Comparison of ENCODE assay signal across 8 cellular contexts in the genomic region with DNA sequence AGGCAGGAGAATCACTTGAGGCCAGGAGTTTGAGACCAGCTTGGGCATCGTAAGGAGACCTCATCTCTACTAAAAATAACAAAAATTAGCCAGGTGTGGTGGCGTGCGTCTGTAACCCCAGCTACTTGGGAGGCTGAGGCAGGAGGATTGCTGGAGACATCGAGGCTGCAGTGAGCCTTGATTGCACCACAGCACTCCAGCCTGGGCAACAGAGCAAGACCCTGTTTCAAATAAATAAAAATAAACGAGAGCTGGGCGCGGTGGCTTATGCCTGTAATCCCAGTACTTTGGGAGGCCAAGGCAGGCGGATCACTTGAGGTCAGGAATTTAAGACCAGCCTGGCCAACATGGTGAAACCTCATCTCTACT. TPM values are rescaled to one million over a fixed set of nuclear protein-coding genes. Genes with fewer than 3 reads are reported as not detected.
DNase-seq lines count a peak whose midpoint lies in the region; ATAC-seq, FAIRE-seq and TF ChIP-seq lines count a peak whose summit lies in the region.
"Not testable (repeated sequence)": the region's sequence is repeated elsewhere in the genome, so short reads cannot be mapped to it uniquely, and the experiment has no call there.

No MANE protein-coding gene starts in this region.

- not testable (repeated sequence) for H2AK5ac ChIP-seq in mesendoderm (ENCODE audit: low read length)

- H3K4me3 ChIP-seq in CD8-positive, alpha-beta memory T cell (ENCODE audit: low read length), result peak overlapping the region; percentile 51
- H3K4me3 ChIP-seq in MM.1S (ENCODE audit: low read length), result peak overlapping the region; percentile 80
- H3K4me3 ChIP-seq in GM12878, result peak overlapping the region; percentile 93
- peak overlapping the region; percentile 71 to 97 (median 89) for H3K4me3 ChIP-seq in esophagus muscularis mucosa
- not testable (repeated sequence) for H3K4me3 ChIP-seq in mesendoderm (ENCODE audit: low read length)
- peak overlapping the region; percentile 67 to 89 for H3K4me3 ChIP-seq in tibial artery

- intact Hi-C loops in GM12878 (cut with micrococcal nuclease; ENCODE audit: unreplicated experiment); esophagus muscularis mucosa (cut with DNase I); tibial artery (cut with DNase I; ENCODE audit: low total_unique reads): not testable (repeated sequence)

- not testable (repeated sequence) for H4K5ac ChIP-seq in mesendoderm (ENCODE audit: low read length)

- H3K9me2 ChIP-seq in MM.1S (replicated peaks; ENCODE audit: insufficient read depth, low read length), result not testable (repeated sequence)

- peak overlapping the region; percentile 87; the same call in 1 of the 2 replicates for H3K4me2 ChIP-seq in MM.1S (ENCODE audit: low read depth, low read length)
- peak overlapping the region; percentile 90 for H3K4me2 ChIP-seq in GM12878 (ENCODE audit: control insufficient read depth, insufficient read depth)
- H3K4me2 ChIP-seq in mesendoderm (ENCODE audit: low read length), result not testable (repeated sequence)

- not testable (repeated sequence) for H3K27me3 ChIP-seq in CD8-positive, alpha-beta memory T cell (ENCODE audit: insufficient read depth, low read length, poor library complexity, severe bottlenecking); MM.1S (replicated peaks; ENCODE audit: insufficient read depth, low read length); GM12878 (replicated peaks in 1 of 2; ENCODE audit: control insufficient read depth in 2 of 2, insufficient read depth in 2 of 2, low read length in 1 of 2); esophagus muscularis mucosa; mesendoderm (ENCODE audit: insufficient read depth, low read length, poor library complexity); tibial artery

- peak overlapping the region; percentile 66; the same call in 1 of the 2 replicates for H3K9ac ChIP-seq in MM.1S (ENCODE audit: low read length)
- peak overlapping the region; percentile 62; the same call in 1 of the 2 replicates for H3K9ac ChIP-seq in GM12878 (ENCODE audit: control insufficient read depth, insufficient read depth, low read length)
- H3K9ac ChIP-seq in mesendoderm (ENCODE audit: low read length), result not testable (repeated sequence)

- H2BK120ac ChIP-seq in mesendoderm (ENCODE audit: low read depth, low read length), result not testable (repeated sequence)

- peak overlapping the region; percentile 93 for H2AFZ ChIP-seq in MM.1S (ENCODE audit: low read length)
- not testable (repeated sequence) for H2AFZ ChIP-seq in GM12878 (ENCODE audit: control insufficient read depth, low read depth, low read length)

- H3K23ac ChIP-seq in mesendoderm (ENCODE audit: low read length), result not testable (repeated sequence)

- SMC1A ChIA-PET in GM12878 (lab: Charles Lee; ENCODE audit: uncharacterized antibody, unreplicated experiment), result interaction anchor here (0.9 to 1.6 kb wide), 5 partner anchors 15 to 160 kb away, joined by 3 to 7 read pairs (median 4); partner anchors contain the start of gene TSPAN16

- H3K56ac ChIP-seq in mesendoderm (ENCODE audit: low read length), result peak overlapping the region; percentile 70

- not testable (repeated sequence) for FAIRE-seq in GM12878 (lab: Jason Lieb, UNC)

- H3K36me3 Mint-ChIP-seq in CD8-positive, alpha-beta memory T cell, result peaks cover 4 to 20% (median 10%) of the 10 kb centered on the region in 3 donors
- H3K36me3 Mint-ChIP-seq in activated CD4-positive, alpha-beta T cell treated with anti-CD3 and anti-CD28 coated beads, Interleukin-2, amount 10 ng/mL, durations not matched to agents 7 days and 5 days (ENCODE audit: low read depth); progenitor cell of endocrine pancreas (ENCODE audit: insufficient read depth): not testable (repeated sequence)

- not testable (repeated sequence) for TF ChIP-seq POLR2A in GM12878 (IDR thresholded peaks at IDR 0.05; ENCODE audit: low read depth, low read length); esophagus muscularis mucosa (IDR thresholded peaks at IDR 0.05; ENCODE audit: low read depth)

- H3K4me3 Mint-ChIP-seq in CD8-positive, alpha-beta memory T cell, result peak overlapping the region; percentile 73 to 90 (median 80)
- peak overlapping the region; percentile 55 for H3K4me3 Mint-ChIP-seq in activated CD4-positive, alpha-beta T cell treated with anti-CD3 and anti-CD28 coated beads, Interleukin-2, amount 10 ng/mL, durations not matched to agents 7 days and 5 days
- H3K4me3 Mint-ChIP-seq in progenitor cell of endocrine pancreas (ENCODE audit: low read depth), result peak overlapping the region; percentile 81

- not testable (repeated sequence) for TF ChIP-seq RAD21 in GM12878 (IDR thresholded peaks at IDR 0.05; ENCODE audit: insufficient read depth, low read depth, low read length)

- POLR2A ChIA-PET in CD8-positive, alpha-beta memory T cell (lab: Charles Lee), result interaction anchor here (0.6 to 1.4 kb wide), 3 partner anchors 35 to 1249 kb away, joined by 3 to 8 read pairs (median 6); no protein-coding TSS in a partner anchor
- POLR2A ChIA-PET in activated CD4-positive, alpha-beta T cell treated with anti-CD3 and anti-CD28 coated beads, Interleukin-2, amount 10 ng/mL, durations not matched to agents 7 days and 5 days (lab: Charles Lee), result not testable (repeated sequence)
- POLR2A ChIA-PET in GM12878 (lab: Charles Lee), result interaction anchor here (0.6 to 2.4 kb wide), 8 partner anchors 9 to 184 kb away, joined by 3 to 13 read pairs (median 3); partner anchors contain the start of gene SWSAP1

- peak overlapping the region; percentile 17 for H3K27ac ChIP-seq in CD8-positive, alpha-beta memory T cell (ENCODE audit: low read depth, low read length)
- H3K27ac ChIP-seq in MM.1S (ENCODE audit: low read length); GM12878 (ENCODE audit: control insufficient read depth, insufficient read depth); mesendoderm (ENCODE audit: low read depth, low read length): not testable (repeated sequence)
- H3K27ac ChIP-seq in esophagus muscularis mucosa (replicated peaks in 1 of 4) (peak overlapping the region; percentile 76 to 94 (median 88)), tibial artery (peak overlapping the region; percentile 80 to 81)

- peaks cover 27% of the 10 kb centered on the region for H3K4me1 ChIP-seq in CD8-positive, alpha-beta memory T cell (ENCODE audit: insufficient read depth, low read length)
- H3K4me1 ChIP-seq in MM.1S (ENCODE audit: low read length); mesendoderm (ENCODE audit: control insufficient read depth, low read depth, low read length): not testable (repeated sequence)
- H3K4me1 ChIP-seq in GM12878 (ENCODE audit: control insufficient read depth, insufficient read depth, low read length), result peaks cover 11% of the 10 kb centered on the region
- peaks cover 32 to 57% (median 46%) of the 10 kb centered on the region in 4 donors for H3K4me1 ChIP-seq in esophagus muscularis mucosa
- H3K4me1 ChIP-seq in tibial artery, result peaks cover 0 to 46% (median 34%) of the 10 kb centered on the region in 4 donors

- not testable (repeated sequence) for H4K8ac ChIP-seq in mesendoderm (ENCODE audit: low read depth, low read length)

- not testable (repeated sequence) for H3K4ac ChIP-seq in mesendoderm (ENCODE audit: low read depth, low read length)

- in situ Hi-C loops in GM12878 (cut with MboI), result not testable (repeated sequence)

- 64% methylated on average over 8 of the region's 8 CpGs for WGBS in GM12878 (ENCODE audit: insufficient coverage, insufficient replicate concordance, low lambda C conversion rate, missing lambda C conversion rate)
- WGBS in esophagus muscularis mucosa, result 86% methylated on average over 8 of the region's 8 CpGs
- no CpG with 5 or more reads among the region's 8 CpGs for WGBS in mesendoderm (ENCODE audit: extremely low coverage, insufficient coverage, low lambda C conversion rate)

- not testable (repeated sequence) for H3K9me3 ChIP-seq in CD8-positive, alpha-beta memory T cell (ENCODE audit: low read length); MM.1S (replicated peaks; ENCODE audit: insufficient read depth, low read length); GM12878 (replicated peaks; ENCODE audit: control insufficient read depth, insufficient read depth, low read length); esophagus muscularis mucosa; tibial artery

- not testable (repeated sequence) for BruUV-seq in GM12878 (replicated peaks; lab: Mats Ljungman, UMichigan)

- not testable (repeated sequence) for H3K36me3 ChIP-seq in CD8-positive, alpha-beta memory T cell (ENCODE audit: insufficient read depth, low read length); MM.1S (replicated peaks; ENCODE audit: insufficient read depth, low read length); GM12878 (ENCODE audit: control insufficient read depth in 2 of 2, insufficient read depth in 2 of 2, low read length in 1 of 2); mesendoderm (ENCODE audit: control insufficient read depth, insufficient read depth, low read length)
- H3K36me3 ChIP-seq in esophagus muscularis mucosa (peaks cover 9 to 46% (median 43%) of the 10 kb centered on the region in 4 donors), tibial artery (peaks cover 16 to 40% (median 22%) of the 10 kb centered on the region in 3 donors)

- H3K9me3 Mint-ChIP-seq in CD8-positive, alpha-beta memory T cell; activated CD4-positive, alpha-beta T cell treated with anti-CD3 and anti-CD28 coated beads, Interleukin-2, amount 10 ng/mL, durations not matched to agents 7 days and 5 days; progenitor cell of endocrine pancreas (ENCODE audit: low read depth): not testable (repeated sequence)

- H3K79me1 ChIP-seq in mesendoderm (ENCODE audit: low read length), result not testable (repeated sequence)

- not testable (repeated sequence) for H3F3A ChIP-seq in MM.1S (ENCODE audit: insufficient read depth, low read length)

- H2BK15ac ChIP-seq in mesendoderm (replicated peaks; ENCODE audit: low read depth), result not testable (repeated sequence)

- not testable (repeated sequence) for H4K20me1 ChIP-seq in MM.1S (ENCODE audit: insufficient read depth, low read length); GM12878 (ENCODE audit: control insufficient read depth, insufficient read depth)

- H3K79me2 ChIP-seq in MM.1S (ENCODE audit: low read length); GM12878 (ENCODE audit: control insufficient read depth, insufficient read depth, low read length); mesendoderm (ENCODE audit: control insufficient read depth, insufficient read depth, low read length): not testable (repeated sequence)

- not testable (repeated sequence) for TF ChIP-seq EP300 in GM12878 (IDR thresholded peaks at IDR 0.05; ENCODE audit: borderline replicate concordance in 1 of 2, control insufficient read depth in 1 of 2, low read depth in 2 of 2, low read length in 2 of 2); esophagus muscularis mucosa (IDR thresholded peaks at IDR 0.05)

- peaks cover 21 to 35% (median 29%) of the 10 kb centered on the region in 3 donors for H3K4me1 Mint-ChIP-seq in CD8-positive, alpha-beta memory T cell
- peaks cover 31% of the 10 kb centered on the region for H3K4me1 Mint-ChIP-seq in activated CD4-positive, alpha-beta T cell treated with anti-CD3 and anti-CD28 coated beads, Interleukin-2, amount 10 ng/mL, durations not matched to agents 7 days and 5 days
- H3K4me1 Mint-ChIP-seq in progenitor cell of endocrine pancreas (ENCODE audit: low read depth), result peaks cover 11% of the 10 kb centered on the region

- H3K18ac ChIP-seq in mesendoderm (ENCODE audit: low read length), result not testable (repeated sequence)

- RAD21 ChIA-PET in GM12878 (lab: Charles Lee; ENCODE audit: unreplicated experiment), result interaction anchor here (0.5 to 1.4 kb wide), 6 partner anchors 15 to 454 kb away, joined by 3 to 7 read pairs (median 3); partner anchors contain the start of gene SWSAP1

- CTCF ChIA-PET in CD8-positive, alpha-beta memory T cell (lab: Charles Lee), result interaction anchor here (1.2 to 3.7 kb wide), 2 partner anchors 12 to 41 kb away, joined by 3 to 13 read pairs; no protein-coding TSS in a partner anchor
- CTCF ChIA-PET in activated CD4-positive, alpha-beta T cell treated with anti-CD3 and anti-CD28 coated beads, Interleukin-2, amount 10 ng/mL, durations not matched to agents 7 days and 5 days (lab: Charles Lee), result interaction anchor here (0.9 to 1.6 kb wide), 5 partner anchors 14 to 95 kb away, joined by 3 read pairs; partner anchors contain the start of genes PRKCSH and SWSAP1
- CTCF ChIA-PET in GM12878 (lab: Yijun Ruan, JAX), result interaction anchor here (0.6 to 2.3 kb wide), 9 partner anchors 9 to 142 kb away, joined by 3 to 11 read pairs (median 6); no protein-coding TSS in a partner anchor

- not testable (repeated sequence) for ATAC-seq in GM12878

- H3K27me3 Mint-ChIP-seq in CD8-positive, alpha-beta memory T cell; activated CD4-positive, alpha-beta T cell treated with anti-CD3 and anti-CD28 coated beads, Interleukin-2, amount 10 ng/mL, durations not matched to agents 7 days and 5 days; progenitor cell of endocrine pancreas: not testable (repeated sequence)

- TF ChIP-seq CTCF in MM.1S (IDR thresholded peaks at IDR 0.05; ENCODE audit: low read length); GM12878 (IDR thresholded peaks at IDR 0.05 in 2 of 3, conservative IDR thresholded peaks at IDR 0.05 in 1 of 3; ENCODE audit: control insufficient read depth in 2 of 3, extremely low read depth in 1 of 3, insufficient read depth in 1 of 3, low read depth in 3 of 3, low read length in 3 of 3); esophagus muscularis mucosa (IDR thresholded peaks at IDR 0.05); progenitor cell of endocrine pancreas (IDR thresholded peaks at IDR 0.05; ENCODE audit: unreplicated experiment); tibial artery (IDR thresholded peaks at IDR 0.05): not testable (repeated sequence)

- peak overlapping the region in 6 of 8 donors; percentile 27 to 81 (median 56) for H3K27ac Mint-ChIP-seq in CD8-positive, alpha-beta memory T cell
- not testable (repeated sequence) for H3K27ac Mint-ChIP-seq in activated CD4-positive, alpha-beta T cell treated with anti-CD3 and anti-CD28 coated beads, Interleukin-2, amount 10 ng/mL, durations not matched to agents 7 days and 5 days
- peak overlapping the region; percentile 52 for H3K27ac Mint-ChIP-seq in progenitor cell of endocrine pancreas

- not testable (repeated sequence) for H2BK5ac ChIP-seq in mesendoderm (ENCODE audit: low read length)

- not testable (repeated sequence) for DNase-seq in CD8-positive, alpha-beta memory T cell; MM.1S; activated CD4-positive, alpha-beta T cell treated with anti-CD3 and anti-CD28 coated beads, Interleukin-2, amount 10 ng/mL, durations not matched to agents 7 days and 5 days; GM12878 (ENCODE audit: low read depth, low spot score); esophagus muscularis mucosa (ENCODE audit: extremely low spot score); mesendoderm; progenitor cell of endocrine pancreas (ENCODE audit: low spot score, unreplicated experiment); tibial artery

RNA-seq across cellular contexts. Expression of gene RAB3D, which starts 0.6 kb away (rescaled TPM):
- 1 to 10 TPM; 3.2 to 4.5 TPM for total RNA-seq in CD8-positive, alpha-beta memory T cell
- polyA plus RNA-seq in CD8-positive, alpha-beta memory T cell, result 3.7 TPM
- total RNA-seq in activated CD4-positive, alpha-beta T cell treated with anti-CD3 and anti-CD28 coated beads, Interleukin-2, amount 10 ng/mL, durations not matched to agents 7 days and 5 days, result 1 to 10 TPM; 3.2 to 3.6 TPM
- 5.8 and 5.9 TPM in 2 replicates for total RNA-seq in GM12878 (2013; cell fraction: nucleolus; rRNA removed)
- total RNA-seq in GM12878 (2014; rRNA removed) (7.0 and 7.8 TPM in 2 replicates), GM12878 (2014; rRNA removed; fragmentation: Illumina TruSeq; extraction: Trizol) (6.6 and 6.8 TPM in 2 replicates), GM12878 (2021) (15.7 and 18.5 TPM in 2 replicates), esophagus muscularis mucosa (10 to 100 TPM; 15.1 to 40.3 (median 27.9) TPM), progenitor cell of endocrine pancreas (40.7 and 43.9 TPM in 2 replicates)
- 2.5 TPM for polyA plus RNA-seq in GM12878 (2011; ENCODE audit: low read depth)
- polyA plus RNA-seq in GM12878 (2011; rRNA removed) (5.7 and 13.0 TPM in 2 replicates), GM12878 (2014; fragmentation: Illumina TruSeq; extraction: Trizol) (4.8 and 5.1 TPM in 2 replicates), GM12878 (2014; fragmentation: Nextera tagmentation; extraction: Ambion mirVana) (1 to 10 TPM; 1.1 to 4.1 TPM), GM12878 (2014; rRNA removed) (9.1 and 13.6 TPM in 2 replicates), GM12878 (2016; fragmentation: Nextera tagmentation; extraction: Ambion mirVana) (1 to 10 TPM; 3.9 to 5.6 TPM)
- 11.1 and 12.6 TPM in 2 replicates for polyA plus RNA-seq in GM12878 (2011; cell fraction: cytosol; rRNA removed)
- 5.6 and 7.1 TPM in 2 replicates for polyA plus RNA-seq in GM12878 (2011; cell fraction: nucleus; rRNA removed)
- 4.2 and 4.4 TPM in 2 replicates for polyA plus RNA-seq in GM12878 (2012)
- 38.1 and 52.4 TPM in 2 replicates for polyA minus RNA-seq in GM12878 (2011; rRNA and poly(A)+ RNA removed)
- 6.3 and 7.7 TPM in 2 replicates for polyA minus RNA-seq in GM12878 (2011; cell fraction: cytosol; rRNA and poly(A)+ RNA removed)
- 2.5 and 3.3 TPM in 2 replicates for polyA minus RNA-seq in GM12878 (2011; cell fraction: nucleus; rRNA and poly(A)+ RNA removed)
- 4.4 TPM for polyA plus RNA-seq in mesendoderm (2013, experiment 1 of 2)
- polyA plus RNA-seq in mesendoderm (2013, experiment 2 of 2), result 4.7 TPM

RNA-seq across cellular contexts. Expression of gene TMEM205, which starts 6.0 kb away (rescaled TPM):
- total RNA-seq in CD8-positive, alpha-beta memory T cell, result 10 to 100 TPM; 24.8 to 30.5 TPM
- 75.9 TPM for polyA plus RNA-seq in CD8-positive, alpha-beta memory T cell
- total RNA-seq in activated CD4-positive, alpha-beta T cell treated with anti-CD3 and anti-CD28 coated beads, Interleukin-2, amount 10 ng/mL, durations not matched to agents 7 days and 5 days, result 10 to 100 TPM; 25.9 to 26.7 TPM
- total RNA-seq in GM12878 (2013; cell fraction: nucleolus; rRNA removed), result 48.5 and 52.3 TPM in 2 replicates
- total RNA-seq in GM12878 (2014; rRNA removed), result 109 and 113 TPM in 2 replicates
- total RNA-seq in GM12878 (2014; rRNA removed; fragmentation: Illumina TruSeq; extraction: Trizol), result 46.8 and 54.5 TPM in 2 replicates
- 67.5 and 75.2 TPM in 2 replicates for total RNA-seq in GM12878 (2021)
- 68.0 TPM for polyA plus RNA-seq in GM12878 (2011; ENCODE audit: low read depth)
- 48.2 and 86.1 TPM in 2 replicates for polyA plus RNA-seq in GM12878 (2011; rRNA removed)
- polyA plus RNA-seq in GM12878 (2011; cell fraction: cytosol; rRNA removed), result 255 and 312 TPM in 2 replicates
- 112 and 121 TPM in 2 replicates for polyA plus RNA-seq in GM12878 (2011; cell fraction: nucleus; rRNA removed)
- 61.9 and 69.9 TPM in 2 replicates for polyA plus RNA-seq in GM12878 (2012)
- 36.3 and 90.5 TPM in 2 replicates for polyA plus RNA-seq in GM12878 (2014; fragmentation: Illumina TruSeq; extraction: Trizol)
- 10 to 100 TPM; 27.8 to 39.4 TPM for polyA plus RNA-seq in GM12878 (2014; fragmentation: Nextera tagmentation; extraction: Ambion mirVana)
- polyA plus RNA-seq in GM12878 (2014; rRNA removed), result 118 and 120 TPM in 2 replicates
- 100 to 1,000 TPM; 133 to 144 TPM for polyA plus RNA-seq in GM12878 (2016; fragmentation: Nextera tagmentation; extraction: Ambion mirVana)
- polyA minus RNA-seq in GM12878 (2011; rRNA and poly(A)+ RNA removed), result 66.4 and 93.5 TPM in 2 replicates
- polyA minus RNA-seq in GM12878 (2011; cell fraction: cytosol; rRNA and poly(A)+ RNA removed), result 20.4 and 29.1 TPM in 2 replicates
- polyA minus RNA-seq in GM12878 (2011; cell fraction: nucleus; rRNA and poly(A)+ RNA removed), result 10.4 and 15.1 TPM in 2 replicates
- total RNA-seq in esophagus muscularis mucosa, result 100 to 1,000 TPM; 197 to 241 (median 206) TPM
- 85.8 TPM for polyA plus RNA-seq in mesendoderm (2013, experiment 1 of 2)
- polyA plus RNA-seq in mesendoderm (2013, experiment 2 of 2), result 83.6 TPM
- 49.8 and 51.1 TPM in 2 replicates for total RNA-seq in progenitor cell of endocrine pancreas

RNA-seq across cellular contexts. Expression of gene CCDC159, which starts 6.2 kb away (rescaled TPM):
- 10 to 100 TPM; 14.2 to 14.6 TPM for total RNA-seq in CD8-positive, alpha-beta memory T cell
- polyA plus RNA-seq in CD8-positive, alpha-beta memory T cell, result 30.1 TPM
- total RNA-seq in activated CD4-positive, alpha-beta T cell treated with anti-CD3 and anti-CD28 coated beads, Interleukin-2, amount 10 ng/mL, durations not matched to agents 7 days and 5 days, result 10 to 100 TPM; 18.0 to 20.5 TPM
- total RNA-seq in GM12878 (2013; cell fraction: nucleolus; rRNA removed), result 22.3 and 22.4 TPM in 2 replicates
- 6.9 and 7.5 TPM in 2 replicates for total RNA-seq in GM12878 (2014; rRNA removed)
- total RNA-seq in GM12878 (2014; rRNA removed; fragmentation: Illumina TruSeq; extraction: Trizol), result 8.0 and 9.3 TPM in 2 replicates
- 9.1 and 10.4 TPM in 2 replicates for total RNA-seq in GM12878 (2021)
- 19.2 TPM for polyA plus RNA-seq in GM12878 (2011; ENCODE audit: low read depth)
- polyA plus RNA-seq in GM12878 (2011; rRNA removed), result 6.6 and 12.9 TPM in 2 replicates
- polyA plus RNA-seq in GM12878 (2011; cell fraction: cytosol; rRNA removed), result 12.2 and 12.3 TPM in 2 replicates
- polyA plus RNA-seq in GM12878 (2011; cell fraction: nucleus; rRNA removed), result 33.7 and 41.1 TPM in 2 replicates
- polyA plus RNA-seq in GM12878 (2012), result 27.5 and 36.1 TPM in 2 replicates
- 6.6 and 12.2 TPM in 2 replicates for polyA plus RNA-seq in GM12878 (2014; fragmentation: Illumina TruSeq; extraction: Trizol)
- polyA plus RNA-seq in GM12878 (2014; fragmentation: Nextera tagmentation; extraction: Ambion mirVana), result 1 to 10 TPM in 1 of 2 experiments, under 1 TPM in 1; 0.61 to 3.9 TPM
- polyA plus RNA-seq in GM12878 (2014; rRNA removed), result 14.7 and 17.9 TPM in 2 replicates
- 10 to 100 TPM in 1 of 2 experiments, 1 to 10 TPM in 1; 9.8 to 13.0 TPM for polyA plus RNA-seq in GM12878 (2016; fragmentation: Nextera tagmentation; extraction: Ambion mirVana)
- polyA minus RNA-seq in GM12878 (2011; rRNA and poly(A)+ RNA removed), result 4.5 and 11.5 TPM in 2 replicates
- polyA minus RNA-seq in GM12878 (2011; cell fraction: cytosol; rRNA and poly(A)+ RNA removed), result 2.8 TPM in 1 of 2 replicates, not detected in the other
- polyA minus RNA-seq in GM12878 (2011; cell fraction: nucleus; rRNA and poly(A)+ RNA removed), result 6.3 and 7.8 TPM in 2 replicates
- 10 to 100 TPM in 3 of 4 donors, 1 to 10 TPM in 1; 8.3 to 17.6 (median 13.8) TPM for total RNA-seq in esophagus muscularis mucosa
- 1.7 TPM for polyA plus RNA-seq in mesendoderm (2013, experiment 1 of 2)
- polyA plus RNA-seq in mesendoderm (2013, experiment 2 of 2), result 2.0 TPM
- 25.0 and 27.6 TPM in 2 replicates for total RNA-seq in progenitor cell of endocrine pancreas

RNA-seq across cellular contexts. Expression of gene PLPPR2, which starts 15.1 kb away (rescaled TPM):
- total RNA-seq in CD8-positive, alpha-beta memory T cell, result 1 to 10 TPM; 2.1 to 2.2 TPM
- polyA plus RNA-seq in CD8-positive, alpha-beta memory T cell, result 1.2 TPM
- total RNA-seq in activated CD4-positive, alpha-beta T cell treated with anti-CD3 and anti-CD28 coated beads, Interleukin-2, amount 10 ng/mL, durations not matched to agents 7 days and 5 days, result 1 to 10 TPM; 1.3 to 1.9 TPM
- 2.3 and 4.2 TPM in 2 replicates for total RNA-seq in GM12878 (2013; cell fraction: nucleolus; rRNA removed)
- total RNA-seq in GM12878 (2014; rRNA removed) (0.76 and 0.85 TPM in 2 replicates), GM12878 (2014; rRNA removed; fragmentation: Illumina TruSeq; extraction: Trizol) (0.23 and 0.31 TPM in 2 replicates), GM12878 (2021) (1.7 and 2.5 TPM in 2 replicates), esophagus muscularis mucosa (10 to 100 TPM; 32.0 to 49.8 (median 37.5) TPM), progenitor cell of endocrine pancreas (7.9 and 10.1 TPM in 2 replicates)
- polyA plus RNA-seq in GM12878 (2011; ENCODE audit: low read depth), result 1.2 TPM
- polyA plus RNA-seq in GM12878 (2011; rRNA removed) (0.22 and 0.27 TPM in 2 replicates), GM12878 (2014; fragmentation: Illumina TruSeq; extraction: Trizol) (0.43 and 0.56 TPM in 2 replicates), GM12878 (2014; fragmentation: Nextera tagmentation; extraction: Ambion mirVana) (under 1 TPM; 0.09 to 0.21 TPM), GM12878 (2014; rRNA removed) (1.8 and 2.8 TPM in 2 replicates), GM12878 (2016; fragmentation: Nextera tagmentation; extraction: Ambion mirVana) (1 to 10 TPM; 1.5 to 2.1 TPM)
- 0.46 and 0.69 TPM in 2 replicates for polyA plus RNA-seq in GM12878 (2011; cell fraction: cytosol; rRNA removed)
- polyA plus RNA-seq in GM12878 (2011; cell fraction: nucleus; rRNA removed), result 7.7 and 8.9 TPM in 2 replicates
- 3.9 and 5.1 TPM in 2 replicates for polyA plus RNA-seq in GM12878 (2012)
- 0.51 TPM in 1 of 2 replicates, not detected in the other for polyA minus RNA-seq in GM12878 (2011; rRNA and poly(A)+ RNA removed)
- polyA minus RNA-seq in GM12878 (2011; cell fraction: cytosol; rRNA and poly(A)+ RNA removed), result 1.1 and 2.7 TPM in 2 replicates
- polyA minus RNA-seq in GM12878 (2011; cell fraction: nucleus; rRNA and poly(A)+ RNA removed), result 0.85 and 2.9 TPM in 2 replicates
- 5.8 TPM for polyA plus RNA-seq in mesendoderm (2013, experiment 1 of 2)
- polyA plus RNA-seq in mesendoderm (2013, experiment 2 of 2), result 5.9 TPM

RNA-seq across cellular contexts. Expression of gene SWSAP1, which starts 34.4 kb away (rescaled TPM):
- total RNA-seq in CD8-positive, alpha-beta memory T cell, result 1 to 10 TPM; 2.1 to 2.2 TPM
- polyA plus RNA-seq in CD8-positive, alpha-beta memory T cell, result 7.0 TPM
- 1 to 10 TPM; 2.9 to 3.5 TPM for total RNA-seq in activated CD4-positive, alpha-beta T cell treated with anti-CD3 and anti-CD28 coated beads, Interleukin-2, amount 10 ng/mL, durations not matched to agents 7 days and 5 days
- total RNA-seq in GM12878 (2013; cell fraction: nucleolus; rRNA removed), result 4.9 and 5.2 TPM in 2 replicates
- total RNA-seq in GM12878 (2014; rRNA removed) (2.8 and 3.1 TPM in 2 replicates), GM12878 (2014; rRNA removed; fragmentation: Illumina TruSeq; extraction: Trizol) (1.5 and 2.1 TPM in 2 replicates), GM12878 (2021) (2.6 and 3.0 TPM in 2 replicates), esophagus muscularis mucosa (1 to 10 TPM in 3 of 4 donors, under 1 TPM in 1; 0.66 to 1.7 (median 1.5) TPM), progenitor cell of endocrine pancreas (3.2 and 3.3 TPM in 2 replicates)
- 0.60 TPM for polyA plus RNA-seq in GM12878 (2011; ENCODE audit: low read depth)
- polyA plus RNA-seq in GM12878 (2011; rRNA removed) (1.2 and 2.3 TPM in 2 replicates), GM12878 (2014; fragmentation: Illumina TruSeq; extraction: Trizol) (0.35 and 1.6 TPM in 2 replicates), GM12878 (2014; fragmentation: Nextera tagmentation; extraction: Ambion mirVana) (1 to 10 TPM in 1 of 2 experiments, under 1 TPM in 1; 0.18 to 1.0 TPM), GM12878 (2014; rRNA removed) (3.7 and 4.7 TPM in 2 replicates), GM12878 (2016; fragmentation: Nextera tagmentation; extraction: Ambion mirVana) (1 to 10 TPM; 5.3 to 6.5 TPM)
- 2.6 and 3.6 TPM in 2 replicates for polyA plus RNA-seq in GM12878 (2011; cell fraction: cytosol; rRNA removed)
- polyA plus RNA-seq in GM12878 (2011; cell fraction: nucleus; rRNA removed), result 3.8 and 3.9 TPM in 2 replicates
- 1.5 and 2.2 TPM in 2 replicates for polyA plus RNA-seq in GM12878 (2012)
- 2.2 and 4.5 TPM in 2 replicates for polyA minus RNA-seq in GM12878 (2011; rRNA and poly(A)+ RNA removed)
- polyA minus RNA-seq in GM12878 (2011; cell fraction: cytosol; rRNA and poly(A)+ RNA removed), result 1.3 and 1.5 TPM in 2 replicates
- polyA minus RNA-seq in GM12878 (2011; cell fraction: nucleus; rRNA and poly(A)+ RNA removed), result 2.9 and 5.1 TPM in 2 replicates
- 6.2 TPM for polyA plus RNA-seq in mesendoderm (2013, experiment 1 of 2)
- 6.6 TPM for polyA plus RNA-seq in mesendoderm (2013, experiment 2 of 2)
